Comparison of ENCODE assay signal across 1 cellular context in the genomic region with DNA sequence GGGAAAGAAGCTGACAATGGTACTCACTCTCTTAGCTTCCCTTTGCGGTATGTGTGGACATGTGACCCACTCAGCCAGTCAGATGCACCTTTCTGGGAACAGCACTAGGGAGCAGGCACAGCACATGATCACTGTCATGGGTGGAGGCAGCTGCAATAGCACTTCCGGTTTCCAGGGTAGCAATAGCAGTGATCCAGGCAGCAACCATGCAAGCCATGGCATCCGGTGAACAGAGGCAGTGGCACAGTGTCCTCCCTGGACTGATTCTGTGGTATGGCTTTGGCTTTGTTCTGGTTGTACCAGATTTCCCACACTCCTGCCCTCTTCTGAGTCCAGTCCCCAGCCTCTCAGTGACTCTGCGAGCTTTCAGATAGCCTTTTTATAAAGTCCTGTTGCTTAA.
TF ChIP-seq lines count a peak whose summit lies in the region.

No MANE protein-coding gene starts in this region.

TF ChIP-seq in K562, 482 proteins besides CTCF, POLR2A, EP300 and RAD21 (continued from another document and continues in another):
- no peak for TF ChIP-seq CHD7 (IDR thresholded peaks at IDR 0.05; ENCODE audit: low read depth, low read length)
- TF ChIP-seq, protein P1, sequence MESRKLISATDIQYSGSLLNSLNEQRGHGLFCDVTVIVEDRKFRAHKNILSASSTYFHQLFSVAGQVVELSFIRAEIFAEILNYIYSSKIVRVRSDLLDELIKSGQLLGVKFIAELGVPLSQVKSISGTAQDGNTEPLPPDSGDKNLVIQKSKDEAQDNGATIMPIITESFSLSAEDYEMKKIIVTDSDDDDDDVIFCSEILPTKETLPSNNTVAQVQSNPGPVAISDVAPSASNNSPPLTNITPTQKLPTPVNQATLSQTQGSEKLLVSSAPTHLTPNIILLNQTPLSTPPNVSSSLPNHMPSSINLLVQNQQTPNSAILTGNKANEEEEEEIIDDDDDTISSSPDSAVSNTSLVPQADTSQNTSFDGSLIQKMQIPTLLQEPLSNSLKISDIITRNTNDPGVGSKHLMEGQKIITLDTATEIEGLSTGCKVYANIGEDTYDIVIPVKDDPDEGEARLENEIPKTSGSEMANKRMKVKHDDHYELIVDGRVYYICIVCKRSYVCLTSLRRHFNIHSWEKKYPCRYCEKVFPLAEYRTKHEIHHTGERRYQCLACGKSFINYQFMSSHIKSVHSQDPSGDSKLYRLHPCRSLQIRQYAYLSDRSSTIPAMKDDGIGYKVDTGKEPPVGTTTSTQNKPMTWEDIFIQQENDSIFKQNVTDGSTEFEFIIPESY (CRISPR knock-in tag; IDR thresholded peaks at IDR 0.05): peak; percentile 56; the same call in 1 of the 2 replicates
- TF ChIP-seq, protein P2, sequence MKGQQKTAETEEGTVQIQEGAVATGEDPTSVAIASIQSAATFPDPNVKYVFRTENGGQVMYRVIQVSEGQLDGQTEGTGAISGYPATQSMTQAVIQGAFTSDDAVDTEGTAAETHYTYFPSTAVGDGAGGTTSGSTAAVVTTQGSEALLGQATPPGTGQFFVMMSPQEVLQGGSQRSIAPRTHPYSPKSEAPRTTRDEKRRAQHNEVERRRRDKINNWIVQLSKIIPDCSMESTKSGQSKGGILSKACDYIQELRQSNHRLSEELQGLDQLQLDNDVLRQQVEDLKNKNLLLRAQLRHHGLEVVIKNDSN (CRISPR knock-in tag; IDR thresholded peaks at IDR 0.05): peak; percentile 90
- peak; percentile 15; the same call in 1 of the 2 replicates for TF ChIP-seq CBFA2T2 (conservative IDR thresholded peaks at IDR 0.05)
- TF ChIP-seq SPI1 (IDR thresholded peaks at IDR 0.05; ENCODE audit: borderline replicate concordance, low read depth, low read length): peak; percentile 70
- TF ChIP-seq RAD51 (IDR thresholded peaks at IDR 0.05; ENCODE audit: borderline replicate concordance, low read depth): peak; percentile 80
- TF ChIP-seq ZNF583 (CRISPR knock-in tag; IDR thresholded peaks at IDR 0.05): no peak; the same call in 1 of the 2 replicates
- no peak for TF ChIP-seq YY1 (IDR thresholded peaks at IDR 0.05; ENCODE audit: borderline replicate concordance in 1 of 3, control insufficient read depth in 1 of 3, extremely low read depth in 1 of 3, insufficient read depth in 3 of 3, insufficient read length in 1 of 3, insufficient replicate concordance in 2 of 3, low read depth in 1 of 3, low read length in 2 of 3)
- TF ChIP-seq, protein P3, sequence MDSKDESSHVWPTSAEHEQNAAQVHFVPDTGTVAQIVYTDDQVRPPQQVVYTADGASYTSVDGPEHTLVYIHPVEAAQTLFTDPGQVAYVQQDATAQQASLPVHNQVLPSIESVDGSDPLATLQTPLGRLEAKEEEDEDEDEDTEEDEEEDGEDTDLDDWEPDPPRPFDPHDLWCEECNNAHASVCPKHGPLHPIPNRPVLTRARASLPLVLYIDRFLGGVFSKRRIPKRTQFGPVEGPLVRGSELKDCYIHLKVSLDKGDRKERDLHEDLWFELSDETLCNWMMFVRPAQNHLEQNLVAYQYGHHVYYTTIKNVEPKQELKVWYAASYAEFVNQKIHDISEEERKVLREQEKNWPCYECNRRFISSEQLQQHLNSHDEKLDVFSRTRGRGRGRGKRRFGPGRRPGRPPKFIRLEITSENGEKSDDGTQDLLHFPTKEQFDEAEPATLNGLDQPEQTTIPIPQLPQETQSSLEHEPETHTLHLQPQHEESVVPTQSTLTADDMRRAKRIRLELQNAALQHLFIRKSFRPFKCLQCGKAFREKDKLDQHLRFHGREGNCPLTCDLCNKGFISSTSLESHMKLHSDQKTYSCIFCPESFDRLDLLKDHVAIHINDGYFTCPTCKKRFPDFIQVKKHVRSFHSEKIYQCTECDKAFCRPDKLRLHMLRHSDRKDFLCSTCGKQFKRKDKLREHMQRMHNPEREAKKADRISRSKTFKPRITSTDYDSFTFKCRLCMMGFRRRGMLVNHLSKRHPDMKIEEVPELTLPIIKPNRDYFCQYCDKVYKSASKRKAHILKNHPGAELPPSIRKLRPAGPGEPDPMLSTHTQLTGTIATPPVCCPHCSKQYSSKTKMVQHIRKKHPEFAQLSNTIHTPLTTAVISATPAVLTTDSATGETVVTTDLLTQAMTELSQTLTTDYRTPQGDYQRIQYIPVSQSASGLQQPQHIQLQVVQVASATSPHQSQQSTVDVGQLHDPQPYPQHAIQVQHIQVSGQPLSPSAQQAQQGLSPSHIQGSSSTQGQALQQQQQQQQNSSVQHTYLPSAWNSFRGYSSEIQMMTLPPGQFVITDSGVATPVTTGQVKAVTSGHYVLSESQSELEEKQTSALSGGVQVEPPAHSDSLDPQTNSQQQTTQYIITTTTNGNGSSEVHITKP (IDR thresholded peaks at IDR 0.05; ENCODE audit: partially characterized antibody): no peak
- 0 out of 4 replicates have a peak, but pooled peaks of 1 of the 2 experiments have one; percentile 34 for TF ChIP-seq MAZ (CRISPR knock-in tag; conservative IDR thresholded peaks at IDR 0.05 in 1 of 2, IDR thresholded peaks at IDR 0.05 in 1 of 2)
- 0 out of 2 replicates have a peak, but pooled peaks have one; percentile 22 for TF ChIP-seq BACH1 (tag; IDR thresholded peaks at IDR 0.05)
- no peak for TF ChIP-seq HOXB6 (CRISPR knock-in tag; IDR thresholded peaks at IDR 0.05; ENCODE audit: borderline replicate concordance)
- no peak for TF ChIP-seq CUX1 (CRISPR knock-in tag; IDR thresholded peaks at IDR 0.05)
- no peak for TF ChIP-seq LARP7 (IDR thresholded peaks at IDR 0.05)
- TF ChIP-seq L3MBTL2 (IDR thresholded peaks at IDR 0.05): peak; percentile 67; the same call in 1 of the 2 replicates
- no peak for TF ChIP-seq MAFK (IDR thresholded peaks at IDR 0.05; ENCODE audit: low read length)
- no peak for TF ChIP-seq NCOA2 (IDR thresholded peaks at IDR 0.05; ENCODE audit: partially characterized antibody in 2 of 2)
- peak; percentile 63; the same call in 1 of the 2 replicates for TF ChIP-seq MITF (IDR thresholded peaks at IDR 0.05)
- TF ChIP-seq ETV1 (tag; conservative IDR thresholded peaks at IDR 0.05; ENCODE audit: low read depth): peak; percentile 97
- no peak for TF ChIP-seq CHD4 (IDR thresholded peaks at IDR 0.05; ENCODE audit: insufficient read depth, insufficient replicate concordance, low read depth, low read length, poor library complexity, severe bottlenecking)
- peak; percentile 33; the same call in 1 of the 2 replicates for TF ChIP-seq MECOM (CRISPR knock-in tag; IDR thresholded peaks at IDR 0.05)
- no peak for TF ChIP-seq DDX20 (tag; IDR thresholded peaks at IDR 0.05; ENCODE audit: low read depth)
- TF ChIP-seq ILF3 (IDR thresholded peaks at IDR 0.05; ENCODE audit: borderline replicate concordance): no peak
- TF ChIP-seq ZNF146 (CRISPR knock-in tag; IDR thresholded peaks at IDR 0.05; ENCODE audit: unreplicated experiment): no peak
